Comparison of ENCODE assay signal across 1 cellular context in genomic region chr1:172476218-172476811, GRCh38.
TF ChIP-seq lines count a peak whose summit lies in the region.

No MANE protein-coding gene starts in this region.

TF ChIP-seq in HCT116, 20 proteins besides CTCF, POLR2A, EP300 and RAD21 (continued from another document):
- TF ChIP-seq, protein P1, sequence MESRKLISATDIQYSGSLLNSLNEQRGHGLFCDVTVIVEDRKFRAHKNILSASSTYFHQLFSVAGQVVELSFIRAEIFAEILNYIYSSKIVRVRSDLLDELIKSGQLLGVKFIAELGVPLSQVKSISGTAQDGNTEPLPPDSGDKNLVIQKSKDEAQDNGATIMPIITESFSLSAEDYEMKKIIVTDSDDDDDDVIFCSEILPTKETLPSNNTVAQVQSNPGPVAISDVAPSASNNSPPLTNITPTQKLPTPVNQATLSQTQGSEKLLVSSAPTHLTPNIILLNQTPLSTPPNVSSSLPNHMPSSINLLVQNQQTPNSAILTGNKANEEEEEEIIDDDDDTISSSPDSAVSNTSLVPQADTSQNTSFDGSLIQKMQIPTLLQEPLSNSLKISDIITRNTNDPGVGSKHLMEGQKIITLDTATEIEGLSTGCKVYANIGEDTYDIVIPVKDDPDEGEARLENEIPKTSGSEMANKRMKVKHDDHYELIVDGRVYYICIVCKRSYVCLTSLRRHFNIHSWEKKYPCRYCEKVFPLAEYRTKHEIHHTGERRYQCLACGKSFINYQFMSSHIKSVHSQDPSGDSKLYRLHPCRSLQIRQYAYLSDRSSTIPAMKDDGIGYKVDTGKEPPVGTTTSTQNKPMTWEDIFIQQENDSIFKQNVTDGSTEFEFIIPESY (IDR thresholded peaks at IDR 0.05; ENCODE audit: extremely low read depth, insufficient replicate concordance, low read length), result no peak
- TF ChIP-seq SP1 (IDR thresholded peaks at IDR 0.05; ENCODE audit: low read depth) (peak; percentile 77), TCF7L2 (IDR thresholded peaks at IDR 0.05; ENCODE audit: borderline replicate concordance, extremely low read depth, insufficient read depth, insufficient read length) (no peak), SRF (IDR thresholded peaks at IDR 0.05; ENCODE audit: low read depth) (peak; percentile 42; the same call in 1 of the 2 replicates), EGR1 (IDR thresholded peaks at IDR 0.05; ENCODE audit: low read depth) (no peak), ZNF274 (IDR thresholded peaks at IDR 0.05; ENCODE audit: low read depth, low read length) (no peak), CBX3 (IDR thresholded peaks at IDR 0.05; ENCODE audit: low read depth) (0 out of 2 replicates have a peak, but pooled peaks have one; percentile 12), FOSL1 (IDR thresholded peaks at IDR 0.05; ENCODE audit: low read depth) (peak; percentile 66; the same call in 1 of the 2 replicates)
- TF ChIP-seq, protein P2, sequence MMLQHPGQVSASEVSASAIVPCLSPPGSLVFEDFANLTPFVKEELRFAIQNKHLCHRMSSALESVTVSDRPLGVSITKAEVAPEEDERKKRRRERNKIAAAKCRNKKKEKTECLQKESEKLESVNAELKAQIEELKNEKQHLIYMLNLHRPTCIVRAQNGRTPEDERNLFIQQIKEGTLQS (IDR thresholded peaks at IDR 0.05), result no peak
